ENCODE assay signal across 10 cellular contexts in the genomic region with DNA sequence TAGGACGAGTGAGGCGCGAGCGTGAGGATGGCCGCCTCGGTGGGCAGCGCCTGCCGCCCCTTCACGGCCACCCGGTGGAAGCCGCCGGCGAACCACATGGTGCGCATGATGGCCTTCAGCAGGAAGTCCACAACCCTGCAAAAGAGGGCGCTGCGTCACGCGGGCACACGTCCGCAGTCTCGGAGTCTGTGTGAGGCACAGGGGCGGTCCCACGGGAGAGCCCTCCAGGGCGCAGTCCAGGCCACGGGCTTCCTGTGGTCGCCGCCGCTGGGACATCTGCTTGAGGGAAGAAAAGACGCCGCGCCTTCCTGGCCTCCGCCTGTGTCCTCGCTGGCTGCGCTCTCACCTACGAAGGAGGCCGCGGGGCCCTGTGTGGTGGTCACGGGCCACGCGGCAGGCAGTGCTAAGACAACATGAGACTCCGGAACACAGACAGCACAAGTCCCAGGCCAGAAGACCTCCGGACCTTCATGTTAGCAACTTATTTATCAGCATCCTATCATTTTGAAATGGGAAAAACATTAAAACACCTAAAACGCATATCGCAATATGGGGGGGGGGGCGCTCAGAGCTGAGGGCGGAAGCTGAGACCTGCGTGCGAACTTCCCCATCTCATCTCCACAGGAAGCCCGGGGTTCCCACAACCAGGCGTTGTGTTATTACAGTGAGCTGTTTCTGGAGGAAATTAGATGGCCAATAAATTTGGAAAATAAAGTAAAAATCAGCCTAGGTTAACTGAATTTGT. TPM values are rescaled to one million over a fixed set of nuclear protein-coding genes. Genes with fewer than 3 reads are reported as not detected.
A peak's percentile ranks its signal among the peaks of the same experiment; 100 is the strongest.
DNase-seq lines count a peak whose midpoint lies in the region; ATAC-seq, FAIRE-seq and TF ChIP-seq lines count a peak whose summit lies in the region.
"Had no signal": no experiment of that assay in that cellular context is flagged by ENCODE, and none has a peak within 500 bp of the region (broad histone marks: within the 10 kb centered on the region; RNA-seq: fewer than 3 reads in every experiment).

No MANE protein-coding gene starts in this region.

- H3K27me3 ChIP-seq in HL-60 (ENCODE audit: insufficient read depth, poor library complexity, severe bottlenecking) = no peaks in the 10 kb centered on the region
- H3K27me3 ChIP-seq in HAP-1 (ENCODE audit: low read depth) = no peaks in the 10 kb centered on the region

- H3K27ac ChIP-seq in HL-60 (replicated peaks) (peak overlapping the region; percentile 88), kidney (ENCODE audit: low read depth in 2 of 2, low read length in 2 of 2) (no peak overlapping the region)

- H3K4me1 ChIP-seq in kidney (ENCODE audit: control insufficient read depth in 1 of 2, insufficient read depth in 1 of 2, low read depth in 1 of 2, low read length in 2 of 2) (peaks cover 0 to 7% of the 10 kb centered on the region in 2 donors), HAP-1 (no peaks in the 10 kb centered on the region)

- no peaks in the 10 kb centered on the region for H3K27me3 Mint-ChIP-seq in effector memory CD8-positive, alpha-beta T cell

- FAIRE-seq in kidney (lab: Jason Lieb, UNC) = no peak
- FAIRE-seq: G401.6, TTC549 had no signal

- H3K9me3 Mint-ChIP-seq in effector memory CD8-positive, alpha-beta T cell = no peaks in the 10 kb centered on the region

- H3K4me3 Mint-ChIP-seq in effector memory CD8-positive, alpha-beta T cell = peak overlapping the region; percentile 61 to 67

- H3K36me3 ChIP-seq in kidney (ENCODE audit: control insufficient read depth in 1 of 2, insufficient read depth in 2 of 2, low read length in 2 of 2) (peaks cover 4 to 5% of the 10 kb centered on the region in 2 donors), HAP-1 (replicated peaks) (peaks cover 59% of the 10 kb centered on the region)

- no peak overlapping the region for H3K9ac ChIP-seq in kidney (ENCODE audit: low read length in 2 of 2)

- peaks cover 63 to 80% of the 10 kb centered on the region in 2 donors for H3K4me1 Mint-ChIP-seq in effector memory CD8-positive, alpha-beta T cell (ENCODE audit: low read depth in 2 of 2)

- H3K4me3 ChIP-seq in HL-60 (replicated peaks; ENCODE audit: insufficient read depth, low read length) (peak overlapping the region; percentile 50), kidney (ENCODE audit: low read length in 2 of 2) (no peak overlapping the region), HAP-1 (no peak overlapping the region)

- peaks cover 76% of the 10 kb centered on the region for H3K36me3 Mint-ChIP-seq in effector memory CD8-positive, alpha-beta T cell (ENCODE audit: insufficient read depth)

- intact Hi-C loops in kidney (cut with DNase I) = no loop called here

- peak overlapping the region; percentile 50 to 87 for H3K27ac Mint-ChIP-seq in effector memory CD8-positive, alpha-beta T cell

- in situ Hi-C loops in HAP-1 (cut with MboI; ENCODE audit: low sequenced_read_pairs) = no loop called here

- H3K9me3 ChIP-seq in kidney (ENCODE audit: control insufficient read depth in 1 of 2, low read length in 2 of 2) = no peaks in the 10 kb centered on the region
- H3K9me3 ChIP-seq in HAP-1 = no peaks in the 10 kb centered on the region

- peak; percentile 76 for ATAC-seq in effector memory CD8-positive, alpha-beta T cell (replicated peaks)

- DNase-seq in GDM1 (lab: John Stamatoyannopoulos, UW) (peak; percentile 45), GM20000 (ENCODE audit: low spot score) (peak; percentile 69), HL-60 (ENCODE audit: low read depth in 1 of 2, low spot score in 1 of 2) (peak; percentile 84 to 86), kidney (no peak), HAP-1 (ENCODE audit: low spot score in 2 of 2) (no peak), NCI-H2081 (lab: John Stamatoyannopoulos, UW) (no peak)
- DNase-seq in effector memory CD8-positive, alpha-beta T cell = peak in 2 of 3 experiments; percentile 35 to 44
- DNase-seq in NK-92 treated with Interleukin-12 subunit alpha and Interleukin-12 subunit beta, amount 100 ng/mL, for 24 hours (lab: John Stamatoyannopoulos, UW) = no peak

- peak; percentile 41 for TF ChIP-seq CTCF in GM20000 (IDR thresholded peaks at IDR 0.05; ENCODE audit: extremely low read depth, missing control alignments)
- no peak for TF ChIP-seq CTCF in HL-60 (IDR thresholded peaks at IDR 0.05; ENCODE audit: insufficient read depth, low read length)
- no peak for TF ChIP-seq CTCF in kidney (IDR thresholded peaks at IDR 0.05; ENCODE audit: borderline replicate concordance, extremely low read depth, insufficient read depth)

RNA-seq across cellular contexts. Expression of gene LPCAT1, which starts 28.8 kb away (rescaled TPM):
- 46.5 TPM for total RNA-seq in kidney
- polyA plus RNA-seq in kidney (ENCODE audit: insufficient read depth, low read depth, low replicate concordance) = 22.2 TPM

RNA-seq across cellular contexts. Expression of gene SLC6A3, which starts 49.7 kb away (rescaled TPM):
- total RNA-seq in kidney = 0.54 TPM
- 0.09 TPM for polyA plus RNA-seq in kidney (ENCODE audit: insufficient read depth, low read depth, low replicate concordance)

Comparison
In these comparisons a context has a peak if more than half of its experiments do, and no peak if none do; other contexts are left out.
1. DNase-seq: peak in GDM1 (single experiment), GM20000 (single experiment), HL-60 (2 of 2) and effector memory CD8-positive, alpha-beta T cell (2 of 3); none in NK-92 treated with Interleukin-12 subunit alpha and Interleukin-12 subunit beta, amount 100 ng/mL, for 24 hours (single experiment), kidney (single experiment), HAP-1 (0 of 2) and NCI-H2081 (0 of 2).